26 cellular contexts compared by ENCODE assay signal in genomic region chr13:80126382-80127068, GRCh38.
DNase-seq lines count a peak whose midpoint lies in the region; ATAC-seq, FAIRE-seq and TF ChIP-seq lines count a peak whose summit lies in the region.
"Had no signal": no experiment of that assay in that cellular context is flagged by ENCODE, and none has a peak within 500 bp of the region (broad histone marks: within the 10 kb centered on the region; RNA-seq: fewer than 3 reads in every experiment).

No MANE protein-coding gene starts in this region.

- H3K79me2 ChIP-seq in Loucy (ENCODE audit: insufficient read depth, low read length) (no peaks in the 10 kb centered on the region), astrocyte (ENCODE audit: insufficient read depth, low read length) (no peaks in the 10 kb centered on the region), trophoblast cell (ENCODE audit: control insufficient read depth, insufficient read depth, low read length, poor library complexity) (no peaks in the 10 kb centered on the region)

- H3K27ac ChIP-seq in astrocyte (ENCODE audit: low read depth, low read length) (no peak overlapping the region), trophoblast cell (ENCODE audit: low read depth, low read length) (peak overlapping the region; percentile 18)
- H3K27ac ChIP-seq: BLaER1, Peyer's patch had no signal

- ATAC-seq in GM19397 (IDR thresholded peaks at IDR 0.05; ENCODE audit: unreplicated experiment): no peak
- no peak for ATAC-seq in natural killer cell
- ATAC-seq in GM21723 (IDR thresholded peaks at IDR 0.05; ENCODE audit: unreplicated experiment): no peak
- ATAC-seq: HCT116, SK-N-SH treated with all-trans-retinoic acid at 6 μM for 48 hours had no signal

- no peak overlapping the region for H3K18ac ChIP-seq in trophoblast cell (ENCODE audit: low read length)

- no CpG with 5 or more reads among the region's 1 CpG for WGBS in trophoblast cell (ENCODE audit: extremely low coverage, insufficient coverage, insufficient read length)

- H3F3A ChIP-seq in Loucy (ENCODE audit: low read depth): no peaks in the 10 kb centered on the region

- H3K9me3 ChIP-seq in Loucy (ENCODE audit: insufficient read depth, low read depth, low read length): no peaks in the 10 kb centered on the region
- no peaks in the 10 kb centered on the region for H3K9me3 ChIP-seq in astrocyte (ENCODE audit: insufficient read depth, low read depth, low read length)
- no peaks in the 10 kb centered on the region for H3K9me3 ChIP-seq in trophoblast cell (ENCODE audit: insufficient read depth, low read depth, low read length)
- H3K9me3 ChIP-seq: BLaER1, Peyer's patch had no signal

- no peak overlapping the region for H4K8ac ChIP-seq in trophoblast cell (ENCODE audit: low read depth, low read length)

- peaks cover 9% of the 10 kb centered on the region for H3K79me1 ChIP-seq in trophoblast cell (ENCODE audit: low read length)

- H3K23ac ChIP-seq in trophoblast cell (ENCODE audit: low read length): no peak overlapping the region

- no peak overlapping the region for H2BK12ac ChIP-seq in trophoblast cell (ENCODE audit: low read length)

- H3K27ac Mint-ChIP-seq in astrocyte (ENCODE audit: unreplicated experiment) (peak overlapping the region; percentile 36), natural killer cell (no peak overlapping the region)
- H3K27ac Mint-ChIP-seq: CD4-positive, alpha-beta T cell had no signal

- H2BK5ac ChIP-seq in trophoblast cell (ENCODE audit: low read depth, low read length, poor library complexity): no peak overlapping the region

- TF ChIP-seq CTCF in Loucy (conservative IDR thresholded peaks at IDR 0.05; ENCODE audit: low read length): no peak
- no peak for TF ChIP-seq CTCF in astrocyte (IDR thresholded peaks at IDR 0.05; ENCODE audit: insufficient read depth, low read depth, low read length)
- TF ChIP-seq CTCF in natural killer cell (IDR thresholded peaks at IDR 0.05): no peak

- H3K14ac ChIP-seq in trophoblast cell (ENCODE audit: low read length): no peak overlapping the region

- FAIRE-seq in astrocyte (lab: Jason Lieb, UNC): no peak
- FAIRE-seq: GM12891, H1 had no signal

- no peak overlapping the region for H2AK5ac ChIP-seq in trophoblast cell (ENCODE audit: low read length)

- no peak overlapping the region for H3K9ac ChIP-seq in Loucy (ENCODE audit: low read depth, low read length, poor library complexity, severe bottlenecking)
- H3K9ac ChIP-seq in astrocyte (ENCODE audit: low read length): no peak overlapping the region
- no peak overlapping the region for H3K9ac ChIP-seq in trophoblast cell (ENCODE audit: low read length)
- H3K9ac ChIP-seq: BLaER1 had no signal

- H3K4me1 Mint-ChIP-seq in astrocyte (ENCODE audit: low read depth, unreplicated experiment): peaks cover 16% of the 10 kb centered on the region
- H3K4me1 Mint-ChIP-seq in natural killer cell: no peaks in the 10 kb centered on the region

- H3K36me3 ChIP-seq in Loucy (ENCODE audit: insufficient read depth, low read length) (no peaks in the 10 kb centered on the region), astrocyte (ENCODE audit: insufficient read depth, low read length) (no peaks in the 10 kb centered on the region), trophoblast cell (ENCODE audit: control insufficient read depth in 1 of 2, insufficient read depth in 2 of 2, low read length in 2 of 2) (no peaks in the 10 kb centered on the region)
- H3K36me3 ChIP-seq: BLaER1, Peyer's patch had no signal

- no peaks in the 10 kb centered on the region for H3K27me3 ChIP-seq in Loucy (ENCODE audit: insufficient read depth, low read length, poor library complexity, severe bottlenecking)
- H3K27me3 ChIP-seq in astrocyte (ENCODE audit: insufficient read depth, low read length): no peaks in the 10 kb centered on the region
- no peaks in the 10 kb centered on the region for H3K27me3 ChIP-seq in trophoblast cell (ENCODE audit: insufficient read depth, low read length)
- H3K27me3 ChIP-seq: BLaER1, Peyer's patch had no signal

- H3K4me1 ChIP-seq in Loucy (ENCODE audit: insufficient read depth, low read length, poor library complexity, severe bottlenecking) (no peaks in the 10 kb centered on the region), astrocyte (ENCODE audit: insufficient read depth, low read length) (no peaks in the 10 kb centered on the region), trophoblast cell (ENCODE audit: control insufficient read depth in 1 of 2, insufficient read depth in 2 of 2, low read length in 2 of 2) (peaks cover 2 to 5% of the 10 kb centered on the region in 2 experiments)

- H4K20me1 ChIP-seq in Loucy (ENCODE audit: insufficient read depth, low read length, poor library complexity, severe bottlenecking) (no peaks in the 10 kb centered on the region), astrocyte (ENCODE audit: insufficient read depth, low read length) (no peaks in the 10 kb centered on the region)
- H4K20me1 ChIP-seq: BLaER1 had no signal

- H3K4me3 Mint-ChIP-seq in astrocyte (ENCODE audit: unreplicated experiment) (no peak overlapping the region), natural killer cell (no peak overlapping the region)
- H3K4me3 Mint-ChIP-seq: CD4-positive, alpha-beta T cell had no signal

- H3K4ac ChIP-seq in trophoblast cell (ENCODE audit: low read depth, low read length): no peak overlapping the region

- no peak overlapping the region for H3K4me3 ChIP-seq in Loucy (ENCODE audit: low read length, poor library complexity, severe bottlenecking)
- H3K4me3 ChIP-seq in astrocyte (ENCODE audit: insufficient read depth, low read depth, low read length): no peak overlapping the region
- H3K4me3 ChIP-seq in trophoblast cell (ENCODE audit: low read depth, low read length): no peak overlapping the region
- H3K4me3 ChIP-seq: BLaER1, Peyer's patch had no signal

- no peak overlapping the region for H2BK120ac ChIP-seq in trophoblast cell (ENCODE audit: insufficient read depth, low read length, poor library complexity)

- peak overlapping the region; percentile 58 for H4K91ac ChIP-seq in trophoblast cell (ENCODE audit: low read depth, low read length)

- DNase-seq in astrocyte (ENCODE audit: low read depth) (no peak), left kidney (ENCODE audit: low read depth, low spot score) (peak; percentile 37), trophoblast cell (no peak), GF-D8 (lab: John Stamatoyannopoulos, UW) (no peak), natural killer cell (no peak)
- DNase-seq: ACHN; CD4-positive, alpha-beta T cell; COR-L47; DMS79; Kasumi-1; MM.1S; NCI-H1105; NCI-H146; NCI-H2029; NCI-H226; NCI-H510A treated with DMSO at 0.1 percent for 48 hours; NCI-H748 treated with DMSO at 0.1 percent for 48 hours; Peyer's patch had no signal

- H3K27me3 Mint-ChIP-seq in astrocyte (ENCODE audit: low read depth, unreplicated experiment): no peaks in the 10 kb centered on the region
- H3K27me3 Mint-ChIP-seq in natural killer cell (ENCODE audit: low read depth in 2 of 2): peaks cover 0 to 10% of the 10 kb centered on the region in 2 donors
- H3K27me3 Mint-ChIP-seq: CD4-positive, alpha-beta T cell had no signal

- no peak overlapping the region for H4K12ac ChIP-seq in trophoblast cell (ENCODE audit: low read depth, low read length)

- no peaks in the 10 kb centered on the region for H3K9me2 ChIP-seq in Loucy (replicated peaks; ENCODE audit: low read depth, low read length)

- H3K4me2 ChIP-seq in Loucy (ENCODE audit: low read depth, low read length, poor library complexity, severe bottlenecking) (no peak overlapping the region), astrocyte (ENCODE audit: low read length) (no peak overlapping the region), trophoblast cell (ENCODE audit: low read length) (no peak overlapping the region)
- H3K4me2 ChIP-seq: BLaER1 had no signal

- intact Hi-C loops in natural killer cell (cut with micrococcal nuclease): no loop called here

- H3K36me3 Mint-ChIP-seq in astrocyte (ENCODE audit: low read depth, unreplicated experiment) (no peaks in the 10 kb centered on the region), natural killer cell (no peaks in the 10 kb centered on the region)

- 0 out of 2 replicates have a peak overlapping the region, but pooled peaks have one; percentile 6 for H2AFZ ChIP-seq in Loucy (ENCODE audit: low read length)
- H2AFZ ChIP-seq in astrocyte (ENCODE audit: low read depth, low read length): no peak overlapping the region
- no peak overlapping the region for H2AFZ ChIP-seq in trophoblast cell (ENCODE audit: insufficient read depth, low read length, poor library complexity)

- H3K9me3 Mint-ChIP-seq in astrocyte (ENCODE audit: unreplicated experiment) (no peaks in the 10 kb centered on the region), natural killer cell (no peaks in the 10 kb centered on the region)
- H3K9me3 Mint-ChIP-seq: CD4-positive, alpha-beta T cell had no signal
